ENCODE assay signal across 1 cellular context in genomic region chr4:2465032-2465431, GRCh38.
A peak's percentile ranks its signal among the peaks of the same experiment; 100 is the strongest.
TF ChIP-seq lines count a peak whose summit lies in the region.

No MANE protein-coding gene starts in this region.

TF ChIP-seq in HepG2, 621 proteins besides CTCF, POLR2A, EP300 and RAD21:
- TF ChIP-seq AKAP8 (CRISPR knock-in tag; IDR thresholded peaks at IDR 0.05), result no peak
- no peak for TF ChIP-seq ZZZ3 (CRISPR knock-in tag; IDR thresholded peaks at IDR 0.05; ENCODE audit: borderline replicate concordance)
- TF ChIP-seq HDAC6 (IDR thresholded peaks at IDR 0.05; ENCODE audit: low read depth, low read length), result no peak
- TF ChIP-seq ZNF687 (CRISPR knock-in tag; IDR thresholded peaks at IDR 0.05), result peak; percentile 33
TF ChIP-seq in HepG2: peak in this region for 1.
